ENCODE assay signal across 9 cellular contexts in the genomic region with DNA sequence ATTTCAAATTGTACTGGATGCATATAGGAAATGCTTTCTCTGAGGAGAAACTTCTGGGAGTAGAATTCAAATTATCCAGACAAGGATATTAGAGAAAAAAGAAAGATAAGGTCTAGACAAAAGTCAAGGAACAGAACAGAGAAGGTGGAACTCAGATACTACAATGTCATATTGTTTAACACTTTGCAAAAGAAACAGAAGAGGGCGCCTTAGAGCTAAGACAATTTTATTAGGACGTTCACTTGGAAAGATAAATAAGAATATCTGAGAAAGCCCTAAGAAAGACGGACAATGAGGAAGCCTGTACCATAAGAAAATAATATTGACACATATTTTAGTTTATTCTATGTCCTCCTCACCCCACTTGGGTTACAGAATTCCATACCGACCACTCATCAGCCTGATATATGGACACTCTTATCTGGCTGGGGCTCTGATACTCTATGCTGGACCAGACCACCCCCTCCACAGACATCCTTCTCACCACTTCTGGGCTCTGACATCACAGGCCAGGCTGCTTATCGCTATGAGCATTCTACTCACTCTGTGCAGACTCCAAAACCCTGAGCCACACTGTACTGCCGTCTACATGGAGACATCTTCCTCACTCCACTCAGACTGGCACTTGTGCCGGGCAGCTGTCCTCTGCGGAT. TPM values are rescaled to one million over a fixed set of nuclear protein-coding genes. Genes with fewer than 3 reads are reported as not detected.
DNase-seq lines count a peak whose midpoint lies in the region; ATAC-seq lines count a peak whose summit lies in the region.
"Had no signal": no experiment of that assay in that cellular context is flagged by ENCODE, and none has a peak within 500 bp of the region (broad histone marks: within the 10 kb centered on the region; RNA-seq: fewer than 3 reads in every experiment).

No MANE protein-coding gene starts in this region.

- H3K9me3 Mint-ChIP-seq in memory B cell, result no peaks in the 10 kb centered on the region
- no peaks in the 10 kb centered on the region for H3K9me3 Mint-ChIP-seq in activated T-helper 17 cell treated with anti-CD3 and anti-CD28 coated beads, Interleukin-2, amount 50 U/mL, for 72 hours
- H3K9me3 Mint-ChIP-seq: activated naive CD4-positive, alpha-beta T cell treated with anti-CD3 and anti-CD28 coated beads, Interleukin-2, amount 50 U/mL, for 24 hours had no signal

- H3K27ac Mint-ChIP-seq in memory B cell, result no peak overlapping the region
- no peak overlapping the region for H3K27ac Mint-ChIP-seq in activated T-helper 17 cell treated with anti-CD3 and anti-CD28 coated beads, Interleukin-2, amount 50 U/mL, for 72 hours
- H3K27ac Mint-ChIP-seq: activated naive CD4-positive, alpha-beta T cell treated with anti-CD3 and anti-CD28 coated beads, Interleukin-2, amount 50 U/mL, for 24 hours had no signal

- H3K36me3 Mint-ChIP-seq in memory B cell, result no peaks in the 10 kb centered on the region
- no peaks in the 10 kb centered on the region for H3K36me3 Mint-ChIP-seq in activated T-helper 17 cell treated with anti-CD3 and anti-CD28 coated beads, Interleukin-2, amount 50 U/mL, for 72 hours (ENCODE audit: low read depth)
- H3K36me3 Mint-ChIP-seq: activated naive CD4-positive, alpha-beta T cell treated with anti-CD3 and anti-CD28 coated beads, Interleukin-2, amount 50 U/mL, for 24 hours had no signal

- intact Hi-C loops in Right ventricle myocardium superior (cut with DNase I), result no loop called here
- intact Hi-C loops in cardiac septum (cut with DNase I), result loop anchor here (10.0 kb wide), 2 partner anchors 365 to 675 kb away; no protein-coding TSS in a partner anchor

- H3K4me1 Mint-ChIP-seq in memory B cell, result peaks cover 2% of the 10 kb centered on the region
- peaks cover 4% of the 10 kb centered on the region for H3K4me1 Mint-ChIP-seq in activated T-helper 17 cell treated with anti-CD3 and anti-CD28 coated beads, Interleukin-2, amount 50 U/mL, for 72 hours

- DNase-seq in Right ventricle myocardium superior (no peak), cardiac septum (ENCODE audit: low spot score) (no peak), NCI-H748 (lab: John Stamatoyannopoulos, UW; ENCODE audit: unreplicated experiment) (peak; percentile 42), cerebellar cortex (ENCODE audit: low spot score) (peak; percentile 65), memory B cell (ENCODE audit: low spot score in 2 of 2) (peak in 1 of 2 donors; percentile 29), AG08396 (ENCODE audit: low spot score) (no peak)

- no peaks in the 10 kb centered on the region for H3K27me3 Mint-ChIP-seq in memory B cell
- no peaks in the 10 kb centered on the region for H3K27me3 Mint-ChIP-seq in activated T-helper 17 cell treated with anti-CD3 and anti-CD28 coated beads, Interleukin-2, amount 50 U/mL, for 72 hours
- H3K27me3 Mint-ChIP-seq: activated naive CD4-positive, alpha-beta T cell treated with anti-CD3 and anti-CD28 coated beads, Interleukin-2, amount 50 U/mL, for 24 hours had no signal

- ATAC-seq in Right ventricle myocardium superior (ENCODE audit: poor library complexity), result peak; percentile 59
- peak; percentile 42 for ATAC-seq in memory B cell (ENCODE audit: low read depth)
- no peak for ATAC-seq in HG03521 (IDR thresholded peaks at IDR 0.05; ENCODE audit: unreplicated experiment)
- ATAC-seq in activated T-helper 17 cell treated with anti-CD3 and anti-CD28 coated beads, Interleukin-2, amount 50 U/mL, for 72 hours (replicated peaks), result no peak

- H3K4me3 Mint-ChIP-seq in memory B cell, result no peak overlapping the region
- H3K4me3 Mint-ChIP-seq in activated T-helper 17 cell treated with anti-CD3 and anti-CD28 coated beads, Interleukin-2, amount 50 U/mL, for 72 hours, result no peak overlapping the region
- H3K4me3 Mint-ChIP-seq: activated naive CD4-positive, alpha-beta T cell treated with anti-CD3 and anti-CD28 coated beads, Interleukin-2, amount 50 U/mL, for 24 hours had no signal

RNA-seq across cellular contexts. Expression of gene AK3, which starts 9.1 kb away (rescaled TPM):
- total RNA-seq in Right ventricle myocardium superior (203 TPM), cardiac septum (108 TPM)
- total RNA-seq in activated T-helper 17 cell treated with anti-CD3 and anti-CD28 coated beads, Interleukin-2, amount 50 U/mL, for 72 hours, result 10 to 100 TPM; 28.5 to 31.2 TPM

RNA-seq across cellular contexts. Expression of gene RCL1, which starts 42.6 kb away (rescaled TPM):
- 4.5 TPM for total RNA-seq in Right ventricle myocardium superior
- total RNA-seq in cardiac septum, result 8.5 TPM
- total RNA-seq in activated T-helper 17 cell treated with anti-CD3 and anti-CD28 coated beads, Interleukin-2, amount 50 U/mL, for 72 hours, result 10 to 100 TPM; 18.9 to 38.2 TPM

Comparison
In these comparisons a context has a peak if more than half of its experiments do, and no peak if none do; other contexts are left out.
1. ATAC-seq: peak in Right ventricle myocardium superior (single experiment) and memory B cell (single experiment); none in HG03521 (single experiment) and activated T-helper 17 cell treated with anti-CD3 and anti-CD28 coated beads, Interleukin-2, amount 50 U/mL, for 72 hours (single experiment).
2. DNase-seq: peak in NCI-H748 (single experiment) and cerebellar cortex (single experiment); none in Right ventricle myocardium superior (single experiment), cardiac septum (single experiment) and AG08396 (single experiment).